ENCODE assay signal across 24 cellular contexts in the genomic region with DNA sequence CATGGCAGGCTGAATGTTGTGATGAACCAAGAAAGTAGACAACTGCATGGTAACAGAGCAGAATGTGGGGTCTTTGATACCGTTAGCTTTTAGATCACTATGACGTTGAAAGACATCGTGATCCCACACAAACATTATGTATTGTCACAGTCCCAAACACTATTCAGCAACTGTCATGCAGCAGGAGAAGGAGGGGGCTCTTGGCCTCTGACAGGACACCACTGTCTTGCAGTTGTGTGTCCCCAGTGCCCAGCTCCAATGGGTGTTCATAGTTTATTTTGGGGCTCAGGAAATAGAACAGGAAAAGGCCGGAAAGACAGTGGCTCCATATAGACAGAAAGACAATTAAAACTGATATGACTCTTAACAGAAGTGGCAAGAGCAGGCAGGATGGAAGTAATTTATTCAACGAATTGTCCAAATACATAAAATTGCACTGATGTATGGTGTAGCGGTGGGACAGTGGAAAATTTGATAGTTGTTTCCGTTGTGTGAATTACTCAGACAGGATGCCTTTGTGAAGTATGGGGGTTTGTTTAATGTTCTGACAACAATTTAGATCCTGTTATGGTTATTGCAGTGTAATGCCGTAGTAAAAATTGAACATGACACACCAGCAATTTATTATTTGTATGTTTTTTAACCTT.
DNase-seq lines count a peak whose midpoint lies in the region; ATAC-seq and TF ChIP-seq lines count a peak whose summit lies in the region.
"Had no signal": no experiment of that assay in that cellular context is flagged by ENCODE, and none has a peak within 500 bp of the region (broad histone marks: within the 10 kb centered on the region; RNA-seq: fewer than 3 reads in every experiment).

No MANE protein-coding gene starts in this region.

- no peak overlapping the region for H3K4me3 ChIP-seq in upper lobe of right lung

- H3K27me3 ChIP-seq in upper lobe of right lung = no peaks in the 10 kb centered on the region

- no peak overlapping the region for H3K27ac ChIP-seq in upper lobe of right lung

- DNase-seq in HEK293T (ENCODE audit: extremely low spot score) = no peak
- DNase-seq in UCSD-AML1 (lab: John Stamatoyannopoulos, UW; ENCODE audit: unreplicated experiment) = peak; percentile 59
- peak; percentile 45 for DNase-seq in glomerular endothelial cell (ENCODE audit: extremely low read depth, low read depth, low spot score)
- no peak for DNase-seq in upper lobe of right lung
- no peak for DNase-seq in NCI-H2227 (lab: John Stamatoyannopoulos, UW; ENCODE audit: unreplicated experiment)
- DNase-seq in ureter (ENCODE audit: low spot score) = no peak
- no peak for DNase-seq in D341Med (ENCODE audit: low spot score)
- DNase-seq: ACHN; C1 segment of cervical spinal cord; CD8-positive, alpha-beta T cell; DMS53; EL; GF-D8; GOT3; HCEC 1CT; KG1; MV-4-11; NCI-H1105 treated with DMSO at 0.1 percent for 48 hours; NCI-H2029 treated with DMSO at 0.1 percent for 48 hours; NCI-H345; NCI-H524; NCI-H82; OCI-M1; SHP77 had no signal

- no peak for TF ChIP-seq CTCF in upper lobe of right lung (IDR thresholded peaks at IDR 0.05)

- intact Hi-C loops in upper lobe of right lung (cut with DNase I) = no loop called here

- ATAC-seq in upper lobe of right lung = peak; percentile 34
- ATAC-seq: CD8-positive, alpha-beta T cell had no signal

- CTCF ChIA-PET in HEK293T (lab: Yijun Ruan, JAX) = no interaction called here

- no peaks in the 10 kb centered on the region for H3K36me3 ChIP-seq in upper lobe of right lung

- no peaks in the 10 kb centered on the region for H3K9me3 ChIP-seq in upper lobe of right lung

- peaks cover 4% of the 10 kb centered on the region for H3K4me1 ChIP-seq in upper lobe of right lung

- POLR2A ChIA-PET in HEK293T (lab: Yijun Ruan, JAX) = no interaction called here

TF ChIP-seq in HEK293T, 16 proteins besides CTCF, POLR2A, EP300 and RAD21:
- no peak for TF ChIP-seq LEF1 (IDR thresholded peaks at IDR 0.05; ENCODE audit: borderline replicate concordance)
- no peak for TF ChIP-seq L3MBTL2 (conservative IDR thresholded peaks at IDR 0.05)
- TF ChIP-seq, protein P1, sequence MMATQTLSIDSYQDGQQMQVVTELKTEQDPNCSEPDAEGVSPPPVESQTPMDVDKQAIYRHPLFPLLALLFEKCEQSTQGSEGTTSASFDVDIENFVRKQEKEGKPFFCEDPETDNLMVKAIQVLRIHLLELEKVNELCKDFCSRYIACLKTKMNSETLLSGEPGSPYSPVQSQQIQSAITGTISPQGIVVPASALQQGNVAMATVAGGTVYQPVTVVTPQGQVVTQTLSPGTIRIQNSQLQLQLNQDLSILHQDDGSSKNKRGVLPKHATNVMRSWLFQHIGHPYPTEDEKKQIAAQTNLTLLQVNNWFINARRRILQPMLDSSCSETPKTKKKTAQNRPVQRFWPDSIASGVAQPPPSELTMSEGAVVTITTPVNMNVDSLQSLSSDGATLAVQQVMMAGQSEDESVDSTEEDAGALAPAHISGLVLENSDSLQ (IDR thresholded peaks at IDR 0.05) = peak; percentile 42; the same call in 1 of the 2 replicates
- no peak for TF ChIP-seq TARDBP (IDR thresholded peaks at IDR 0.05)

Comparison
In these comparisons a context has a peak if more than half of its experiments do, and no peak if none do; other contexts are left out.
1. DNase-seq: peak in UCSD-AML1 (single experiment) and glomerular endothelial cell (single experiment); none in HEK293T (single experiment), upper lobe of right lung (single experiment), NCI-H2227 (single experiment), ureter (single experiment) and D341Med (single experiment).